23 cellular contexts compared by ENCODE assay signal in genomic region chr11:116066777-116067176, GRCh38.
"Had no signal": no experiment of that assay in that cellular context is flagged by ENCODE, and none has a peak within 500 bp of the region (broad histone marks: within the 10 kb centered on the region; RNA-seq: fewer than 3 reads in every experiment).

No MANE protein-coding gene starts in this region.

- ATAC-seq: HepG2 had no signal

- H3K36me3 ChIP-seq: MG63, SJCRH30 had no signal

- H3K4me1 ChIP-seq: SJCRH30 had no signal

- H3K27me3 ChIP-seq: MG63, SJCRH30 had no signal

- H3K27ac ChIP-seq: RWPE1, SJCRH30, SK-N-MC had no signal

- H3K4me3 ChIP-seq: MG63, SJCRH30, SK-N-MC had no signal

- DNase-seq: IMR-90, Karpas-422, KG1, MG63, NCI-H1092, NCI-H1105 treated with DMSO at 0.1 percent for 48 hours, NCI-H1417 treated with DMSO at 0.1 percent for 48 hours, NCI-H146, NCI-H1694 treated with DMSO at 0.1 percent for 48 hours, NCI-H1930, NCI-H2081, NCI-H2107, NCI-H2227 treated with DMSO at 0.1 percent for 48 hours, NCI-H446, NCI-H510A, NCI-H524 treated with DMSO at 0.1 percent for 48 hours, NCI-H69, NCI-H774, SHP77, SJCRH30 had no signal

- H3K9me3 ChIP-seq: MG63, SJCRH30 had no signal
